15 cellular contexts compared by ENCODE assay signal in genomic region chr2:48651127-48651526, GRCh38. TPM values are rescaled to one million over a fixed set of nuclear protein-coding genes. Genes with fewer than 3 reads are reported as not detected.
DNase-seq lines count a peak whose midpoint lies in the region; ATAC-seq and TF ChIP-seq lines count a peak whose summit lies in the region.
"Had no signal": no experiment of that assay in that cellular context is flagged by ENCODE, and none has a peak within 500 bp of the region (broad histone marks: within the 10 kb centered on the region; RNA-seq: fewer than 3 reads in every experiment).

No MANE protein-coding gene starts in this region.

- H3K4me3 ChIP-seq in fibroblast of mammary gland (ENCODE audit: control insufficient read depth, low read depth, low read length) (no peak overlapping the region), retinal pigment epithelial cell (ENCODE audit: low read length) (no peak overlapping the region), uterus (no peak overlapping the region)
- H3K4me3 ChIP-seq: ascending aorta, psoas muscle, tibial nerve had no signal

- H3K27ac Mint-ChIP-seq in immature natural killer cell = no peak overlapping the region
- H3K27ac Mint-ChIP-seq: activated T-helper 2 cell treated with anti-CD3 and anti-CD28 coated beads, Interferon-gamma antibody, Interleukin-2, Interleukin-4, amounts not matched to agents 10 μg/mL and 5 μg/mL and 100 μg/mL, durations not matched to agents 14 hours and 24 hours and 36 hours; CD4-positive, alpha-beta T cell had no signal

- ATAC-seq in SK-N-SH treated with all-trans-retinoic acid at 6 μM for 48 hours = peak; percentile 89
- no peak for ATAC-seq in Right ventricle myocardium superior (ENCODE audit: poor library complexity)
- no peak for ATAC-seq in HG02852 (IDR thresholded peaks at IDR 0.05; ENCODE audit: unreplicated experiment)
- ATAC-seq: psoas muscle had no signal

- H3K27ac ChIP-seq in uterus = no peak overlapping the region
- H3K27ac ChIP-seq: ascending aorta, psoas muscle had no signal

- no peaks in the 10 kb centered on the region for H3K27me3 ChIP-seq in uterus
- H3K27me3 ChIP-seq: ascending aorta, tibial nerve had no signal

- no peaks in the 10 kb centered on the region for H3K4me1 Mint-ChIP-seq in immature natural killer cell

- no peaks in the 10 kb centered on the region for H3K36me3 ChIP-seq in uterus
- H3K36me3 ChIP-seq: ascending aorta, tibial nerve had no signal

- no peak for TF ChIP-seq CTCF in fibroblast of mammary gland (conservative IDR thresholded peaks at IDR 0.05; ENCODE audit: control insufficient read depth, insufficient read depth, low read depth, low read length)
- no peak for TF ChIP-seq CTCF in retinal pigment epithelial cell (conservative IDR thresholded peaks at IDR 0.05; ENCODE audit: low read depth, low read length)
- TF ChIP-seq CTCF in uterus (IDR thresholded peaks at IDR 0.05) = no peak

- no peaks in the 10 kb centered on the region for H3K4me1 ChIP-seq in uterus
- H3K4me1 ChIP-seq: ascending aorta, psoas muscle had no signal

- intact Hi-C loops in Right ventricle myocardium superior (cut with DNase I) = no loop called here
- intact Hi-C loops in uterus (cut with DNase I; ENCODE audit: low total_unique reads) = no loop called here

- peaks cover 0 to 3% (median 0%) of the 10 kb centered on the region in 6 donors for H3K9me3 Mint-ChIP-seq in immature natural killer cell
- H3K9me3 Mint-ChIP-seq: activated T-helper 2 cell treated with anti-CD3 and anti-CD28 coated beads, Interferon-gamma antibody, Interleukin-2, Interleukin-4, amounts not matched to agents 10 μg/mL and 5 μg/mL and 100 μg/mL, durations not matched to agents 14 hours and 24 hours and 36 hours; CD4-positive, alpha-beta T cell had no signal

- H3K27me3 Mint-ChIP-seq in immature natural killer cell (ENCODE audit: low read depth in 3 of 3) = peaks cover 0 to 2% (median 0%) of the 10 kb centered on the region in 3 donors
- H3K27me3 Mint-ChIP-seq: CD4-positive, alpha-beta T cell had no signal

- DNase-seq in GM04503 (ENCODE audit: low read depth) (peak; percentile 64), fibroblast of mammary gland (ENCODE audit: low read depth) (peak; percentile 79), retinal pigment epithelial cell (ENCODE audit: low read depth) (peak; percentile 34), immature natural killer cell (no peak), Right ventricle myocardium superior (no peak), uterus (no peak)
- DNase-seq: CD4-positive, alpha-beta T cell; head of caudate nucleus; NCI-H1105; psoas muscle had no signal

- H3K9me3 ChIP-seq in uterus = no peaks in the 10 kb centered on the region
- H3K9me3 ChIP-seq: ascending aorta, psoas muscle, tibial nerve had no signal

- TF ChIP-seq POLR2A in uterus (IDR thresholded peaks at IDR 0.05) = no peak

- no peak overlapping the region for H3K4me3 Mint-ChIP-seq in immature natural killer cell
- H3K4me3 Mint-ChIP-seq: CD4-positive, alpha-beta T cell had no signal

- H3K36me3 Mint-ChIP-seq in immature natural killer cell = no peaks in the 10 kb centered on the region

TF ChIP-seq in SK-N-SH treated with all-trans-retinoic acid at 6 μM for 48 hours, 23 proteins besides CTCF, POLR2A, EP300 and RAD21:
- TF ChIP-seq ZFP3 (CRISPR knock-in tag; IDR thresholded peaks at IDR 0.05) (no peak), TCF4 (CRISPR knock-in tag; IDR thresholded peaks at IDR 0.05; ENCODE audit: borderline replicate concordance) (peak; percentile 62), ISL1 (CRISPR knock-in tag; IDR thresholded peaks at IDR 0.05) (peak; percentile 86)
- TF ChIP-seq, protein P1, sequence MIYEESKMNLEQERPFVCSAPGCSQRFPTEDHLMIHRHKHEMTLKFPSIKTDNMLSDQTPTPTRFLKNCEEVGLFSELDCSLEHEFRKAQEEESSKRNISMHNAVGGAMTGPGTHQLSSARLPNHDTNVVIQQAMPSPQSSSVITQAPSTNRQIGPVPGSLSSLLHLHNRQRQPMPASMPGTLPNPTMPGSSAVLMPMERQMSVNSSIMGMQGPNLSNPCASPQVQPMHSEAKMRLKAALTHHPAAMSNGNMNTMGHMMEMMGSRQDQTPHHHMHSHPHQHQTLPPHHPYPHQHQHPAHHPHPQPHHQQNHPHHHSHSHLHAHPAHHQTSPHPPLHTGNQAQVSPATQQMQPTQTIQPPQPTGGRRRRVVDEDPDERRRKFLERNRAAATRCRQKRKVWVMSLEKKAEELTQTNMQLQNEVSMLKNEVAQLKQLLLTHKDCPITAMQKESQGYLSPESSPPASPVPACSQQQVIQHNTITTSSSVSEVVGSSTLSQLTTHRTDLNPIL (CRISPR knock-in tag; IDR thresholded peaks at IDR 0.05; ENCODE audit: low read depth) = 0 out of 2 replicates have a peak, but pooled peaks have one; percentile 20

RNA-seq across cellular contexts. Expression of gene GTF2A1L, which starts 33.5 kb away (rescaled TPM):
- not detected for polyA plus RNA-seq in immature natural killer cell
- total RNA-seq in Right ventricle myocardium superior = not detected
- total RNA-seq in uterus = 10 to 100 TPM in 2 of 4 donors, under 1 TPM in 1, not detected in 1; 0.35 to 86.8 (median 66.9) TPM
- total RNA-seq: activated T-helper 2 cell treated with anti-CD3 and anti-CD28 coated beads, Interferon-gamma antibody, Interleukin-2, Interleukin-4, amounts not matched to agents 10 μg/mL and 5 μg/mL and 100 μg/mL, durations not matched to agents 14 hours and 24 hours and 36 hours; CD4-positive, alpha-beta T cell had no signal

Comparison
In these comparisons a context has a peak if more than half of its experiments do, and no peak if none do; other contexts are left out.
1. DNase-seq: peak in GM04503 (single experiment), fibroblast of mammary gland (single experiment) and retinal pigment epithelial cell (single experiment); none in immature natural killer cell (0 of 3), Right ventricle myocardium superior (single experiment) and uterus (0 of 2).